In genomic region chr9:75027187-75028107, GRCh38 we compare ENCODE assay signal across 8 cellular contexts. TPM values are rescaled to one million over a fixed set of nuclear protein-coding genes. Genes with fewer than 3 reads are reported as not detected.
DNase-seq lines count a peak whose midpoint lies in the region; ATAC-seq and TF ChIP-seq lines count a peak whose summit lies in the region.

No MANE protein-coding gene starts in this region.

- peak overlapping the region; percentile 84 to 98 (median 98) for H3K4me3 Mint-ChIP-seq in CD8-positive, alpha-beta memory T cell
- H3K4me3 Mint-ChIP-seq in activated naive CD8-positive, alpha-beta T cell treated with anti-CD3 and anti-CD28 coated beads, Interleukin-2, amount 50 U/mL, for 24 hours = peak overlapping the region; percentile 97

- no peaks in the 10 kb centered on the region for H3K27me3 ChIP-seq in CD8-positive, alpha-beta memory T cell (ENCODE audit: insufficient read depth, low read length, poor library complexity, severe bottlenecking)
- H3K27me3 ChIP-seq in RWPE2 (ENCODE audit: insufficient read depth, poor library complexity, severe bottlenecking) (no peaks in the 10 kb centered on the region), prostate gland (replicated peaks; ENCODE audit: insufficient read depth) (no peaks in the 10 kb centered on the region), vagina (no peaks in the 10 kb centered on the region)

- 1% methylated on average over 53 of the region's 59 CpGs for WGBS in prostate gland

- TF ChIP-seq CTCF in RWPE2 (IDR thresholded peaks at IDR 0.05; ENCODE audit: poor library complexity, severe bottlenecking) (no peak), prostate gland (IDR thresholded peaks at IDR 0.05) (peak in 1 of 4 experiments; percentile 5), vagina (IDR thresholded peaks at IDR 0.05) (no peak)

- H3K36me3 ChIP-seq in CD8-positive, alpha-beta memory T cell (ENCODE audit: insufficient read depth, low read length) = no peaks in the 10 kb centered on the region
- peaks cover 7% of the 10 kb centered on the region; the same call in 1 of the 2 replicates for H3K36me3 ChIP-seq in RWPE2 (ENCODE audit: low read depth)
- no peaks in the 10 kb centered on the region for H3K36me3 ChIP-seq in prostate gland
- no peaks in the 10 kb centered on the region for H3K36me3 ChIP-seq in vagina

- peak overlapping the region; percentile 87 for H3K4me3 ChIP-seq in CD8-positive, alpha-beta memory T cell (ENCODE audit: low read length)
- H3K4me3 ChIP-seq in RWPE2 (ENCODE audit: severe bottlenecking) = peak overlapping the region; percentile 58
- H3K4me3 ChIP-seq in prostate gland = peak overlapping the region; percentile 91 to 93
- H3K4me3 ChIP-seq in vagina = peak overlapping the region; percentile 70 to 79

- POLR2A ChIA-PET in CD8-positive, alpha-beta memory T cell (lab: Charles Lee) = interaction anchor here (0.5 to 3.3 kb wide), 6 partner anchors 13 to 1367 kb away, joined by 3 to 53 read pairs (median 8); partner anchors contain the start of genes C9orf40, NMRK1 and OSTF1

- H3K9me3 Mint-ChIP-seq in CD8-positive, alpha-beta memory T cell = no peaks in the 10 kb centered on the region
- H3K9me3 Mint-ChIP-seq in activated naive CD8-positive, alpha-beta T cell treated with anti-CD3 and anti-CD28 coated beads, Interleukin-2, amount 50 U/mL, for 24 hours = no peaks in the 10 kb centered on the region

- intact Hi-C loops in left cardiac atrium (cut with DNase I) = loop anchor here in 1 of 2 donors (5.0 kb wide), 1 partner anchor 55 kb away; no protein-coding TSS in a partner anchor
- intact Hi-C loops in prostate gland (cut with DNase I) = loop anchor here (1.0 kb wide), 1 partner anchor 61 kb away; the partner anchor contains the start of genes NMRK1 and OSTF1
- intact Hi-C loops in vagina (cut with DNase I) = no loop called here

- ATAC-seq in GM19397 (IDR thresholded peaks at IDR 0.05; ENCODE audit: unreplicated experiment) = peak; percentile 51
- peak; percentile 14 for ATAC-seq in HG03469 (IDR thresholded peaks at IDR 0.05; ENCODE audit: unreplicated experiment)
- ATAC-seq in RWPE2 (ENCODE audit: low read depth) = peak; percentile 34
- peak; percentile 63 for ATAC-seq in activated naive CD8-positive, alpha-beta T cell treated with anti-CD3 and anti-CD28 coated beads, Interleukin-2, amount 50 U/mL, for 24 hours
- peak; percentile 62 to 81 for ATAC-seq in left cardiac atrium

- peaks cover 0 to 11% (median 2%) of the 10 kb centered on the region in 3 donors for H3K36me3 Mint-ChIP-seq in CD8-positive, alpha-beta memory T cell
- peaks cover 11% of the 10 kb centered on the region for H3K36me3 Mint-ChIP-seq in activated naive CD8-positive, alpha-beta T cell treated with anti-CD3 and anti-CD28 coated beads, Interleukin-2, amount 50 U/mL, for 24 hours (ENCODE audit: low read depth)

- peak overlapping the region; percentile 77 to 98 (median 96) for H3K27ac Mint-ChIP-seq in CD8-positive, alpha-beta memory T cell
- peak overlapping the region; percentile 99 for H3K27ac Mint-ChIP-seq in activated naive CD8-positive, alpha-beta T cell treated with anti-CD3 and anti-CD28 coated beads, Interleukin-2, amount 50 U/mL, for 24 hours

- H3K4me1 Mint-ChIP-seq in CD8-positive, alpha-beta memory T cell = peaks cover 46 to 55% (median 54%) of the 10 kb centered on the region in 3 donors
- peaks cover 48% of the 10 kb centered on the region for H3K4me1 Mint-ChIP-seq in activated naive CD8-positive, alpha-beta T cell treated with anti-CD3 and anti-CD28 coated beads, Interleukin-2, amount 50 U/mL, for 24 hours

- no peaks in the 10 kb centered on the region for H3K27me3 Mint-ChIP-seq in CD8-positive, alpha-beta memory T cell
- H3K27me3 Mint-ChIP-seq in activated naive CD8-positive, alpha-beta T cell treated with anti-CD3 and anti-CD28 coated beads, Interleukin-2, amount 50 U/mL, for 24 hours = peaks cover 2% of the 10 kb centered on the region

- CTCF ChIA-PET in CD8-positive, alpha-beta memory T cell (lab: Charles Lee) = interaction anchor here (0.8 to 4.7 kb wide), 24 partner anchors 8 to 255 kb away, joined by 3 to 47 read pairs (median 5); partner anchors contain the start of genes C9orf40, NMRK1 and OSTF1

- peak in 4 of 5 donors; percentile 27 to 68 (median 44) for DNase-seq in CD8-positive, alpha-beta memory T cell
- peak; percentile 49 for DNase-seq in RWPE2 (ENCODE audit: low spot score)
- peak; percentile 66 for DNase-seq in activated naive CD8-positive, alpha-beta T cell treated with anti-CD3 and anti-CD28 coated beads, Interleukin-2, amount 50 U/mL, for 24 hours
- DNase-seq in left cardiac atrium = peak; percentile 75
- peak; percentile 40 for DNase-seq in prostate gland (ENCODE audit: low spot score)
- peak in 1 of 2 donors; percentile 90 for DNase-seq in vagina (ENCODE audit: extremely low spot score in 2 of 2)

- peak overlapping the region; percentile 75 for H3K27ac ChIP-seq in CD8-positive, alpha-beta memory T cell (ENCODE audit: low read depth, low read length)
- H3K27ac ChIP-seq in RWPE2 (ENCODE audit: poor library complexity, severe bottlenecking) = peak overlapping the region; percentile 65
- peak overlapping the region; percentile 95 to 96 for H3K27ac ChIP-seq in prostate gland
- peak overlapping the region; percentile 98 for H3K27ac ChIP-seq in vagina

- no peak for TF ChIP-seq POLR2A in prostate gland (IDR thresholded peaks at IDR 0.05)
- no peak for TF ChIP-seq POLR2A in vagina (IDR thresholded peaks at IDR 0.05)

- peaks cover 35% of the 10 kb centered on the region for H3K4me1 ChIP-seq in CD8-positive, alpha-beta memory T cell (ENCODE audit: insufficient read depth, low read length)
- peaks cover 18% of the 10 kb centered on the region for H3K4me1 ChIP-seq in RWPE2 (ENCODE audit: insufficient read depth, poor library complexity, severe bottlenecking)
- no peaks in the 10 kb centered on the region for H3K4me1 ChIP-seq in prostate gland (replicated peaks)
- H3K4me1 ChIP-seq in vagina = peaks cover 32% of the 10 kb centered on the region

- no peaks in the 10 kb centered on the region for H3K9me3 ChIP-seq in CD8-positive, alpha-beta memory T cell (ENCODE audit: low read length)
- H3K9me3 ChIP-seq in RWPE2 (ENCODE audit: severe bottlenecking) (no peaks in the 10 kb centered on the region), prostate gland (no peaks in the 10 kb centered on the region), vagina (no peaks in the 10 kb centered on the region)

RNA-seq across cellular contexts. Expression of gene CARNMT1, which starts 0.6 kb away (rescaled TPM):
- total RNA-seq in CD8-positive, alpha-beta memory T cell = 10 to 100 TPM; 30.8 to 32.9 TPM
- polyA plus RNA-seq in CD8-positive, alpha-beta memory T cell = 12.8 TPM
- total RNA-seq in left cardiac atrium (10 to 100 TPM; 13.4 to 13.5 TPM), prostate gland (10 to 100 TPM; 24.7 to 25.3 TPM), vagina (15.5 TPM)

Comparison
In these comparisons a context has a peak if more than half of its experiments do, and no peak if none do; other contexts are left out.
1. ATAC-seq: peak in every context shown above with its lines; median percentile 72 in left cardiac atrium; 63 in activated naive CD8-positive, alpha-beta T cell treated with anti-CD3 and anti-CD28 coated beads, Interleukin-2, amount 50 U/mL, for 24 hours; 51 in GM19397; 34 in RWPE2; 14 in HG03469.